ENCODE assay signal across 20 cellular contexts in the genomic region with DNA sequence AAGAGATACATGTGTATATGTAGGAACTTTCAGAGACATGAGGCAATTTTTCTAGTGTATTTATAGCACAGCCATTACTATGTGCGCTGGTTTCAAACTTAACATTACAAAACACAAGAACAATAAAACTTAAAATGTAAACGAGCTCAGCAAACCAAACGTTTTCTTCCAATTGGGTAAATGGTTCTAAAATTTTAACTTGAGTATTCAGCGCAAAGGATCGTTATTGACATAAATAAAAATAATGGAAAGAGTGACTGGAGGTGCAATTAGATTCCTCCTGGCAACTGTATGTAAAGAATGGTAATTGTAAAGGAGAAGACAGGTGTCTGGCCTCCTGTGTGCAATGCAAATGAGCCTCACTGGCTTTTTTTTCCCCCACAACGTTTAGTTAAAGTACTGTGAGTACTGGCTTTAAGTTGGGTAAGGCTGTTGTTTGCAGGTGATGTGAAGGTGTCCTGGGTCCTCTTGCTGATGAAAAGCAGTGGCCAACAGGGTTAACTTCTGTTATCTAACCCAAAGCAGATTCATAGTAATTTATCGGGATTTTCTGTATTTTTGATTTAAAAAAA. TPM values are rescaled to one million over a fixed set of nuclear protein-coding genes. Genes with fewer than 3 reads are reported as not detected.
"Had no signal": no experiment of that assay in that cellular context is flagged by ENCODE, and none has a peak within 500 bp of the region (broad histone marks: within the 10 kb centered on the region; RNA-seq: fewer than 3 reads in every experiment).

No MANE protein-coding gene starts in this region.

- H3K4me3 Mint-ChIP-seq: activated B cell treated with CpG ODN at 0.5 μM for 24 hours; activated CD8-positive, alpha-beta T cell treated with anti-CD3 and anti-CD28 coated beads, Interleukin-2, amount 10 ng/mL, durations not matched to agents 7 days and 5 days; activated naive CD8-positive, alpha-beta T cell; activated T-cell treated with anti-CD3 and anti-CD28 coated beads, Interleukin-2, amount 50 U/mL, for 72 hours; memory B cell; naive thymus-derived CD8-positive, alpha-beta T cell had no signal

- H3K9me3 Mint-ChIP-seq: activated B cell treated with CpG ODN at 0.5 μM for 24 hours; activated T-cell treated with anti-CD3 and anti-CD28 coated beads, Interleukin-2, amount 50 U/mL, for 72 hours had no signal

- H3K4me1 Mint-ChIP-seq: activated B cell treated with CpG ODN at 0.5 μM for 24 hours, memory B cell had no signal

- H3K27ac Mint-ChIP-seq: activated B cell treated with CpG ODN at 0.5 μM for 24 hours; activated CD8-positive, alpha-beta T cell treated with anti-CD3 and anti-CD28 coated beads, Interleukin-2, amount 10 ng/mL, durations not matched to agents 7 days and 5 days; activated naive CD8-positive, alpha-beta T cell; activated T-cell treated with anti-CD3 and anti-CD28 coated beads, Interleukin-2, amount 50 U/mL, for 72 hours; memory B cell; naive thymus-derived CD8-positive, alpha-beta T cell had no signal

- DNase-seq: activated B cell treated with CpG ODN at 0.5 μM for 24 hours; activated CD4-positive, alpha-beta T cell treated with anti-CD3 and anti-CD28 coated beads for 48 hours; activated CD8-positive, alpha-beta memory T cell treated with anti-CD3 and anti-CD28 coated beads, Interleukin-2, amount 50 U/mL, for 48 hours; activated CD8-positive, alpha-beta T cell treated with anti-CD3 and anti-CD28 coated beads, Interleukin-2, amount 10 ng/mL, durations not matched to agents 7 days and 5 days; activated gamma-delta T cell treated with Interleukin-2 at 50 U/mL for 16 hours; activated T-cell treated with anti-CD3 and anti-CD28 coated beads, Interleukin-2, amount 50 U/mL, for 72 hours; amniotic stem cell; cortex of kidney; effector CD4-positive, alpha-beta T cell; foreskin fibroblast; kidney glomerular epithelial cell; left ventricle myocardium superior; naive thymus-derived CD8-positive, alpha-beta T cell; pancreas; stimulated activated CD4-positive, alpha-beta T cell treated with anti-CD3 and anti-CD28 coated beads, Interleukin-1b, Interleukin-23, amount 100 ng/mL, for 48 hours; upper lobe of right lung had no signal

- ATAC-seq: activated CD8-positive, alpha-beta T cell treated with anti-CD3 and anti-CD28 coated beads, Interleukin-2, amount 10 ng/mL, durations not matched to agents 7 days and 5 days; activated T-cell treated with anti-CD3 and anti-CD28 coated beads, Interleukin-2, amount 50 U/mL, for 72 hours; left ventricle myocardium superior; naive thymus-derived CD8-positive, alpha-beta T cell; pancreas; upper lobe of right lung had no signal

- H3K27me3 Mint-ChIP-seq: naive thymus-derived CD8-positive, alpha-beta T cell had no signal

- H3K36me3 Mint-ChIP-seq: activated naive CD8-positive, alpha-beta T cell; memory B cell; naive thymus-derived CD8-positive, alpha-beta T cell had no signal

RNA-seq across cellular contexts. Expression of gene GADL1, which starts 14.1 kb away (rescaled TPM):
- total RNA-seq: activated B cell treated with CpG ODN at 0.5 μM for 24 hours; activated CD8-positive, alpha-beta T cell treated with anti-CD3 and anti-CD28 coated beads, Interleukin-2, amount 10 ng/mL, durations not matched to agents 7 days and 5 days; activated T-cell treated with anti-CD3 and anti-CD28 coated beads, Interleukin-2, amount 50 U/mL, for 72 hours; endothelial cell of umbilical vein; left ventricle myocardium superior; mucosa of gallbladder; naive thymus-derived CD8-positive, alpha-beta T cell; pancreas; upper lobe of right lung had no signal
